ENCODE assay signal across 1 cellular context in genomic region chr9:5574097-5574496, GRCh38.
TF ChIP-seq lines count a peak whose summit lies in the region.

No MANE protein-coding gene starts in this region.

TF ChIP-seq in GM12878, 131 proteins besides CTCF, POLR2A, EP300 and RAD21 (continued from another document):
- TF ChIP-seq PRDM15 (CRISPR knock-in tag; IDR thresholded peaks at IDR 0.05) = no peak
- peak; percentile 29; the same call in 1 of the 2 replicates for TF ChIP-seq JUNB (IDR thresholded peaks at IDR 0.05)
- TF ChIP-seq SREBF1 (IDR thresholded peaks at IDR 0.05; ENCODE audit: low read length) = no peak
- TF ChIP-seq, protein P1, sequence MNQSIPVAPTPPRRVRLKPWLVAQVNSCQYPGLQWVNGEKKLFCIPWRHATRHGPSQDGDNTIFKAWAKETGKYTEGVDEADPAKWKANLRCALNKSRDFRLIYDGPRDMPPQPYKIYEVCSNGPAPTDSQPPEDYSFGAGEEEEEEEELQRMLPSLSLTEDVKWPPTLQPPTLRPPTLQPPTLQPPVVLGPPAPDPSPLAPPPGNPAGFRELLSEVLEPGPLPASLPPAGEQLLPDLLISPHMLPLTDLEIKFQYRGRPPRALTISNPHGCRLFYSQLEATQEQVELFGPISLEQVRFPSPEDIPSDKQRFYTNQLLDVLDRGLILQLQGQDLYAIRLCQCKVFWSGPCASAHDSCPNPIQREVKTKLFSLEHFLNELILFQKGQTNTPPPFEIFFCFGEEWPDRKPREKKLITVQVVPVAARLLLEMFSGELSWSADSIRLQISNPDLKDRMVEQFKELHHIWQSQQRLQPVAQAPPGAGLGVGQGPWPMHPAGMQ (IDR thresholded peaks at IDR 0.05; ENCODE audit: borderline replicate concordance) = no peak
- no peak for TF ChIP-seq ZNF274 (IDR thresholded peaks at IDR 0.05; ENCODE audit: insufficient read depth, insufficient read length)
- no peak for TF ChIP-seq USF2 (IDR thresholded peaks at IDR 0.05; ENCODE audit: borderline replicate concordance, low read depth, low read length)
- TF ChIP-seq, protein P2, sequence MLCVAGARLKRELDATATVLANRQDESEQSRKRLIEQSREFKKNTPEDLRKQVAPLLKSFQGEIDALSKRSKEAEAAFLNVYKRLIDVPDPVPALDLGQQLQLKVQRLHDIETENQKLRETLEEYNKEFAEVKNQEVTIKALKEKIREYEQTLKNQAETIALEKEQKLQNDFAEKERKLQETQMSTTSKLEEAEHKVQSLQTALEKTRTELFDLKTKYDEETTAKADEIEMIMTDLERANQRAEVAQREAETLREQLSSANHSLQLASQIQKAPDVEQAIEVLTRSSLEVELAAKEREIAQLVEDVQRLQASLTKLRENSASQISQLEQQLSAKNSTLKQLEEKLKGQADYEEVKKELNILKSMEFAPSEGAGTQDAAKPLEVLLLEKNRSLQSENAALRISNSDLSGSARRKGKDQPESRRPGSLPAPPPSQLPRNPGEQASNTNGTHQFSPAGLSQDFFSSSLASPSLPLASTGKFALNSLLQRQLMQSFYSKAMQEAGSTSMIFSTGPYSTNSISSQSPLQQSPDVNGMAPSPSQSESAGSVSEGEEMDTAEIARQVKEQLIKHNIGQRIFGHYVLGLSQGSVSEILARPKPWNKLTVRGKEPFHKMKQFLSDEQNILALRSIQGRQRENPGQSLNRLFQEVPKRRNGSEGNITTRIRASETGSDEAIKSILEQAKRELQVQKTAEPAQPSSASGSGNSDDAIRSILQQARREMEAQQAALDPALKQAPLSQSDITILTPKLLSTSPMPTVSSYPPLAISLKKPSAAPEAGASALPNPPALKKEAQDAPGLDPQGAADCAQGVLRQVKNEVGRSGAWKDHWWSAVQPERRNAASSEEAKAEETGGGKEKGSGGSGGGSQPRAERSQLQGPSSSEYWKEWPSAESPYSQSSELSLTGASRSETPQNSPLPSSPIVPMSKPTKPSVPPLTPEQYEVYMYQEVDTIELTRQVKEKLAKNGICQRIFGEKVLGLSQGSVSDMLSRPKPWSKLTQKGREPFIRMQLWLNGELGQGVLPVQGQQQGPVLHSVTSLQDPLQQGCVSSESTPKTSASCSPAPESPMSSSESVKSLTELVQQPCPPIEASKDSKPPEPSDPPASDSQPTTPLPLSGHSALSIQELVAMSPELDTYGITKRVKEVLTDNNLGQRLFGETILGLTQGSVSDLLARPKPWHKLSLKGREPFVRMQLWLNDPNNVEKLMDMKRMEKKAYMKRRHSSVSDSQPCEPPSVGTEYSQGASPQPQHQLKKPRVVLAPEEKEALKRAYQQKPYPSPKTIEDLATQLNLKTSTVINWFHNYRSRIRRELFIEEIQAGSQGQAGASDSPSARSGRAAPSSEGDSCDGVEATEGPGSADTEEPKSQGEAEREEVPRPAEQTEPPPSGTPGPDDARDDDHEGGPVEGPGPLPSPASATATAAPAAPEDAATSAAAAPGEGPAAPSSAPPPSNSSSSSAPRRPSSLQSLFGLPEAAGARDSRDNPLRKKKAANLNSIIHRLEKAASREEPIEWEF (IDR thresholded peaks at IDR 0.05; ENCODE audit: insufficient replicate concordance, low read depth, low read length) = no peak
- no peak for TF ChIP-seq HDAC2 (IDR thresholded peaks at IDR 0.05)
- no peak for TF ChIP-seq CHD4 (IDR thresholded peaks at IDR 0.05)
- TF ChIP-seq TCF3 (IDR thresholded peaks at IDR 0.05; ENCODE audit: borderline replicate concordance, insufficient read depth, low read depth, low read length) = no peak
- no peak for TF ChIP-seq MLLT1 (IDR thresholded peaks at IDR 0.05)
- TF ChIP-seq, protein P3, sequence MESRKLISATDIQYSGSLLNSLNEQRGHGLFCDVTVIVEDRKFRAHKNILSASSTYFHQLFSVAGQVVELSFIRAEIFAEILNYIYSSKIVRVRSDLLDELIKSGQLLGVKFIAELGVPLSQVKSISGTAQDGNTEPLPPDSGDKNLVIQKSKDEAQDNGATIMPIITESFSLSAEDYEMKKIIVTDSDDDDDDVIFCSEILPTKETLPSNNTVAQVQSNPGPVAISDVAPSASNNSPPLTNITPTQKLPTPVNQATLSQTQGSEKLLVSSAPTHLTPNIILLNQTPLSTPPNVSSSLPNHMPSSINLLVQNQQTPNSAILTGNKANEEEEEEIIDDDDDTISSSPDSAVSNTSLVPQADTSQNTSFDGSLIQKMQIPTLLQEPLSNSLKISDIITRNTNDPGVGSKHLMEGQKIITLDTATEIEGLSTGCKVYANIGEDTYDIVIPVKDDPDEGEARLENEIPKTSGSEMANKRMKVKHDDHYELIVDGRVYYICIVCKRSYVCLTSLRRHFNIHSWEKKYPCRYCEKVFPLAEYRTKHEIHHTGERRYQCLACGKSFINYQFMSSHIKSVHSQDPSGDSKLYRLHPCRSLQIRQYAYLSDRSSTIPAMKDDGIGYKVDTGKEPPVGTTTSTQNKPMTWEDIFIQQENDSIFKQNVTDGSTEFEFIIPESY (IDR thresholded peaks at IDR 0.05) = no peak
- TF ChIP-seq NFYA (IDR thresholded peaks at IDR 0.05; ENCODE audit: borderline replicate concordance, low read depth, low read length) = no peak
- no peak for TF ChIP-seq MXI1 (IDR thresholded peaks at IDR 0.05; ENCODE audit: low read depth, low read length)
- TF ChIP-seq GABPA (IDR thresholded peaks at IDR 0.05; ENCODE audit: low read depth) = 0 out of 2 replicates have a peak, but pooled peaks have one; percentile 9
- no peak for TF ChIP-seq TCF12 (IDR thresholded peaks at IDR 0.05; ENCODE audit: low read depth, low read length)
- no peak for TF ChIP-seq TCF7 (IDR thresholded peaks at IDR 0.05; ENCODE audit: borderline replicate concordance)
- TF ChIP-seq HDAC6 (IDR thresholded peaks at IDR 0.05; ENCODE audit: unreplicated experiment) = no peak
- no peak for TF ChIP-seq BHLHE40 (IDR thresholded peaks at IDR 0.05; ENCODE audit: borderline replicate concordance in 1 of 2, low read depth in 2 of 2, low read length in 1 of 2)
- no peak for TF ChIP-seq RB1 (IDR thresholded peaks at IDR 0.05; ENCODE audit: borderline replicate concordance)
- no peak for TF ChIP-seq ZNF622 (IDR thresholded peaks at IDR 0.05)
- TF ChIP-seq HSF1 (IDR thresholded peaks at IDR 0.05; ENCODE audit: low read depth, low read length) = no peak
- TF ChIP-seq SPI1 (IDR thresholded peaks at IDR 0.05; ENCODE audit: borderline replicate concordance, insufficient read depth, low read depth, low read length) = peak; percentile 64; the same call in 1 of the 2 replicates
- no peak for TF ChIP-seq SMAD5 (IDR thresholded peaks at IDR 0.05; ENCODE audit: low read depth)
- no peak for TF ChIP-seq RFX5 (IDR thresholded peaks at IDR 0.05; ENCODE audit: low read depth, low read length)
- TF ChIP-seq RUNX3 (IDR thresholded peaks at IDR 0.05; ENCODE audit: low read length) = no peak; the same call in 1 of the 2 replicates
- TF ChIP-seq SIN3A (IDR thresholded peaks at IDR 0.05; ENCODE audit: low read depth, low read length) = no peak
- TF ChIP-seq ZBED1 (IDR thresholded peaks at IDR 0.05; ENCODE audit: borderline replicate concordance) = no peak
- TF ChIP-seq CBX5 (IDR thresholded peaks at IDR 0.05; ENCODE audit: low read depth) = no peak
- TF ChIP-seq CREM (IDR thresholded peaks at IDR 0.05; ENCODE audit: low read depth) = no peak
- no peak for TF ChIP-seq GATAD2B (conservative IDR thresholded peaks at IDR 0.05; ENCODE audit: low read depth)
- no peak for TF ChIP-seq CREB1 (IDR thresholded peaks at IDR 0.05; ENCODE audit: low read depth)
- no peak for TF ChIP-seq NR2F1 (conservative IDR thresholded peaks at IDR 0.05)
- TF ChIP-seq USF1 (IDR thresholded peaks at IDR 0.05; ENCODE audit: borderline replicate concordance, extremely low read length, insufficient read depth, low read depth, low read length) = no peak
- no peak for TF ChIP-seq NFXL1 (IDR thresholded peaks at IDR 0.05; ENCODE audit: borderline replicate concordance)
- TF ChIP-seq REST (IDR thresholded peaks at IDR 0.05; ENCODE audit: low read depth, low read length) = no peak
- no peak for TF ChIP-seq BMI1 (IDR thresholded peaks at IDR 0.05; ENCODE audit: borderline replicate concordance)
- TF ChIP-seq EZH2 (IDR thresholded peaks at IDR 0.05; ENCODE audit: borderline replicate concordance, control insufficient read depth, low read depth, low read length) = no peak
- TF ChIP-seq DPF2 (IDR thresholded peaks at IDR 0.05) = no peak
- TF ChIP-seq POLR2AphosphoS5 (IDR thresholded peaks at IDR 0.05; ENCODE audit: low read length) = no peak
- TF ChIP-seq NFIC (IDR thresholded peaks at IDR 0.05; ENCODE audit: low read depth, low read length) = peak; percentile 63; the same call in 1 of the 2 replicates
